ENCODE assay signal across 21 cellular contexts in genomic region chr16:29916979-29917378, GRCh38. TPM values are rescaled to one million over a fixed set of nuclear protein-coding genes. Genes with fewer than 3 reads are reported as not detected.
DNase-seq lines count a peak whose midpoint lies in the region; ATAC-seq, FAIRE-seq and TF ChIP-seq lines count a peak whose summit lies in the region.
"Had no signal": no experiment of that assay in that cellular context is flagged by ENCODE, and none has a peak within 500 bp of the region (broad histone marks: within the 10 kb centered on the region; RNA-seq: fewer than 3 reads in every experiment).

No MANE protein-coding gene starts in this region.

- no peak overlapping the region for H3K27ac Mint-ChIP-seq in activated CD8-positive, alpha-beta T cell treated with anti-CD3 and anti-CD28 coated beads for 36 hours
- no peak overlapping the region for H3K27ac Mint-ChIP-seq in activated CD8-positive, alpha-beta T cell treated with anti-CD3 and anti-CD28 coated beads, Interleukin-2, amount 10 ng/mL, durations not matched to agents 7 days and 5 days

- FAIRE-seq in frontal cortex (lab: Jason Lieb, UNC), result no peak
- FAIRE-seq: GM19239, H1 had no signal

- H3K27me3 Mint-ChIP-seq in activated CD8-positive, alpha-beta T cell treated with anti-CD3 and anti-CD28 coated beads for 36 hours, result no peaks in the 10 kb centered on the region
- no peaks in the 10 kb centered on the region for H3K27me3 Mint-ChIP-seq in activated CD8-positive, alpha-beta T cell treated with anti-CD3 and anti-CD28 coated beads, Interleukin-2, amount 10 ng/mL, durations not matched to agents 7 days and 5 days (ENCODE audit: low read depth)
- H3K27me3 Mint-ChIP-seq: CD8-positive, alpha-beta memory T cell had no signal

- TF ChIP-seq CTCF in activated CD8-positive, alpha-beta T cell treated with anti-CD3 and anti-CD28 coated beads for 36 hours (IDR thresholded peaks at IDR 0.05), result no peak
- no peak for TF ChIP-seq CTCF in PC-9 (conservative IDR thresholded peaks at IDR 0.05)

- H3K4me3 ChIP-seq in PC-9, result no peak overlapping the region
- H3K4me3 ChIP-seq: SJCRH30 had no signal

- peaks cover 37% of the 10 kb centered on the region for H3K36me3 Mint-ChIP-seq in activated CD8-positive, alpha-beta T cell treated with anti-CD3 and anti-CD28 coated beads for 36 hours (ENCODE audit: low read depth)
- peaks cover 35% of the 10 kb centered on the region for H3K36me3 Mint-ChIP-seq in activated CD8-positive, alpha-beta T cell treated with anti-CD3 and anti-CD28 coated beads, Interleukin-2, amount 10 ng/mL, durations not matched to agents 7 days and 5 days (ENCODE audit: low read depth)

- peaks cover 5% of the 10 kb centered on the region; the same call in 1 of the 2 replicates for H4K20me1 ChIP-seq in PC-9 (ENCODE audit: insufficient read depth)

- no TSS peak for BruUV-seq in PC-9 (replicated peaks; lab: Mats Ljungman, UMichigan)

- no peak overlapping the region for H2AFZ ChIP-seq in PC-9

- H3K9me3 Mint-ChIP-seq in activated CD8-positive, alpha-beta T cell treated with anti-CD3 and anti-CD28 coated beads for 36 hours, result no peaks in the 10 kb centered on the region
- H3K9me3 Mint-ChIP-seq in activated CD8-positive, alpha-beta T cell treated with anti-CD3 and anti-CD28 coated beads, Interleukin-2, amount 10 ng/mL, durations not matched to agents 7 days and 5 days (ENCODE audit: insufficient read depth), result no peaks in the 10 kb centered on the region
- H3K9me3 Mint-ChIP-seq: CD8-positive, alpha-beta memory T cell had no signal

- no peaks in the 10 kb centered on the region for H3K9me2 ChIP-seq in PC-9 (ENCODE audit: insufficient read depth)

- H3K36me3 ChIP-seq in PC-9 (ENCODE audit: low read depth), result peaks cover 35% of the 10 kb centered on the region

- peaks cover 16% of the 10 kb centered on the region for H3K4me1 ChIP-seq in PC-9 (replicated peaks; ENCODE audit: insufficient read depth)
- H3K4me1 ChIP-seq: SJCRH30 had no signal

- peaks cover 32% of the 10 kb centered on the region for H3F3A ChIP-seq in PC-9 (ENCODE audit: insufficient read depth, low read depth)

- no peak overlapping the region for H3K4me2 ChIP-seq in PC-9

- ATAC-seq in activated CD8-positive, alpha-beta T cell treated with anti-CD3 and anti-CD28 coated beads for 36 hours, result peak; percentile 34
- no peak for ATAC-seq in activated CD8-positive, alpha-beta T cell treated with anti-CD3 and anti-CD28 coated beads, Interleukin-2, amount 10 ng/mL, durations not matched to agents 7 days and 5 days

- no peak overlapping the region for H3K4me3 Mint-ChIP-seq in activated CD8-positive, alpha-beta T cell treated with anti-CD3 and anti-CD28 coated beads for 36 hours
- H3K4me3 Mint-ChIP-seq in activated CD8-positive, alpha-beta T cell treated with anti-CD3 and anti-CD28 coated beads, Interleukin-2, amount 10 ng/mL, durations not matched to agents 7 days and 5 days, result no peak overlapping the region
- H3K4me3 Mint-ChIP-seq: CD8-positive, alpha-beta memory T cell had no signal

- H3K27ac ChIP-seq in PC-9, result peak overlapping the region; percentile 57; the same call in 1 of the 2 replicates
- H3K27ac ChIP-seq: SJCRH30 had no signal

- no peaks in the 10 kb centered on the region for H3K27me3 ChIP-seq in PC-9 (ENCODE audit: insufficient read depth, low read depth)
- H3K27me3 ChIP-seq: SJCRH30 had no signal

- peaks cover 22% of the 10 kb centered on the region for H3K4me1 Mint-ChIP-seq in activated CD8-positive, alpha-beta T cell treated with anti-CD3 and anti-CD28 coated beads for 36 hours (ENCODE audit: low read depth)
- H3K4me1 Mint-ChIP-seq in activated CD8-positive, alpha-beta T cell treated with anti-CD3 and anti-CD28 coated beads, Interleukin-2, amount 10 ng/mL, durations not matched to agents 7 days and 5 days (ENCODE audit: low read depth), result no peaks in the 10 kb centered on the region

- POLR2A ChIA-PET in activated CD8-positive, alpha-beta T cell treated with anti-CD3 and anti-CD28 coated beads for 36 hours (lab: Charles Lee), result interaction anchor here (0.6 to 2.4 kb wide), 2 partner anchors 9 to 17 kb away, joined by 3 to 18 read pairs; partner anchors contain the start of gene KCTD13
- POLR2A ChIA-PET in activated CD8-positive, alpha-beta T cell treated with anti-CD3 and anti-CD28 coated beads, Interleukin-2, amount 10 ng/mL, durations not matched to agents 7 days and 5 days (lab: Charles Lee), result interaction anchor here (1.5 kb wide), 2 partner anchors 9 to 10 kb away, joined by 7 read pairs; partner anchors contain the start of gene KCTD13
- POLR2A ChIA-PET in PC-9 (lab: Charles Lee; ENCODE audit: unreplicated experiment), result interaction anchor here (0.7 kb wide), 1 partner anchor 28 kb away, joined by 3 read pairs; no protein-coding TSS in a partner anchor

- DNase-seq in activated CD8-positive, alpha-beta T cell treated with anti-CD3 and anti-CD28 coated beads for 36 hours, result no peak
- DNase-seq in activated CD8-positive, alpha-beta T cell treated with anti-CD3 and anti-CD28 coated beads, Interleukin-2, amount 10 ng/mL, durations not matched to agents 7 days and 5 days, result no peak
- DNase-seq in PC-9 (no peak), dermis blood vessel endothelial cell (peak; percentile 3), dedifferentiated amniotic fluid mesenchymal stem cell (ENCODE audit: extremely low spot score) (no peak), frontal cortex (ENCODE audit: low spot score in 2 of 2) (no peak), GDM1 (lab: John Stamatoyannopoulos, UW) (no peak)
- DNase-seq: 8988T; C1 segment of cervical spinal cord; CD8-positive, alpha-beta memory T cell; GF-D8; KG1; NCI-H1105; NCI-H146; NCI-H2029; NCI-H2227 treated with DMSO at 0.1 percent for 48 hours; NCI-H510A; NCI-H748 treated with DMSO at 0.1 percent for 48 hours; SJCRH30 had no signal

- H3K79me2 ChIP-seq in PC-9 (ENCODE audit: low read depth), result 0 out of 2 replicates have a peak, but pooled peaks cover 3% of the 10 kb centered on the region

- intact Hi-C loops in activated CD8-positive, alpha-beta T cell treated with anti-CD3 and anti-CD28 coated beads for 36 hours (cut with micrococcal nuclease), result no loop called here
- intact Hi-C loops in PC-9 (cut with micrococcal nuclease; ENCODE audit: unreplicated experiment), result no loop called here

- CTCF ChIA-PET in activated CD8-positive, alpha-beta T cell treated with anti-CD3 and anti-CD28 coated beads for 36 hours (lab: Charles Lee), result interaction anchor here (0.8 to 2.6 kb wide), 8 partner anchors 9 to 225 kb away, joined by 3 to 10 read pairs (median 3); partner anchors contain the start of gene KCTD13
- CTCF ChIA-PET in activated CD8-positive, alpha-beta T cell treated with anti-CD3 and anti-CD28 coated beads, Interleukin-2, amount 10 ng/mL, durations not matched to agents 7 days and 5 days (lab: Charles Lee), result interaction anchor here (1.1 to 1.7 kb wide), 2 partner anchors 68 to 116 kb away, joined by 4 to 5 read pairs; no protein-coding TSS in a partner anchor
- CTCF ChIA-PET in PC-9 (lab: Charles Lee), result no interaction called here

- no peaks in the 10 kb centered on the region for H3K9me3 ChIP-seq in PC-9 (ENCODE audit: insufficient read depth, low read depth)
- H3K9me3 ChIP-seq: SJCRH30 had no signal

RNA-seq across cellular contexts. Expression of gene KCTD13, which starts 9.0 kb away (rescaled TPM):
- 10 to 100 TPM; 35.2 to 35.3 TPM for total RNA-seq in activated CD8-positive, alpha-beta T cell treated with anti-CD3 and anti-CD28 coated beads for 36 hours
- 10 to 100 TPM; 33.8 to 35.5 TPM for total RNA-seq in activated CD8-positive, alpha-beta T cell treated with anti-CD3 and anti-CD28 coated beads, Interleukin-2, amount 10 ng/mL, durations not matched to agents 7 days and 5 days
- total RNA-seq in PC-9 (2021), result 52.7 and 72.0 TPM in 2 replicates
- total RNA-seq in dermis blood vessel endothelial cell, result 7.7 and 15.7 TPM in 2 replicates
- total RNA-seq in frontal cortex, result 18.3 TPM

RNA-seq across cellular contexts. Expression of gene ASPHD1, which starts 16.7 kb away (rescaled TPM):
- 1 to 10 TPM; 2.0 to 2.1 TPM for total RNA-seq in activated CD8-positive, alpha-beta T cell treated with anti-CD3 and anti-CD28 coated beads for 36 hours
- total RNA-seq in activated CD8-positive, alpha-beta T cell treated with anti-CD3 and anti-CD28 coated beads, Interleukin-2, amount 10 ng/mL, durations not matched to agents 7 days and 5 days, result under 1 TPM in 1 of 2 experiments, not detected in 1; 0.24 TPM
- total RNA-seq in PC-9 (2021) (8.3 and 11.3 TPM in 2 replicates), dermis blood vessel endothelial cell (0.47 TPM in 1 of 2 replicates, not detected in the other), frontal cortex (9.4 TPM)

RNA-seq across cellular contexts. Expression of gene SEZ6L2, which starts 17.6 kb away (rescaled TPM):
- total RNA-seq in activated CD8-positive, alpha-beta T cell treated with anti-CD3 and anti-CD28 coated beads for 36 hours, result under 1 TPM; 0.11 to 0.13 TPM
- not detected for total RNA-seq in activated CD8-positive, alpha-beta T cell treated with anti-CD3 and anti-CD28 coated beads, Interleukin-2, amount 10 ng/mL, durations not matched to agents 7 days and 5 days
- total RNA-seq in PC-9 (2021) (46.5 and 64.0 TPM in 2 replicates), dermis blood vessel endothelial cell (0.68 and 2.2 TPM in 2 replicates), frontal cortex (43.2 TPM)
- total RNA-seq: SJCRH30 had no signal

RNA-seq across cellular contexts. Expression of gene TMEM219, which starts 44.9 kb away (rescaled TPM):
- 10 to 100 TPM; 31.9 to 34.9 TPM for total RNA-seq in activated CD8-positive, alpha-beta T cell treated with anti-CD3 and anti-CD28 coated beads for 36 hours
- 10 to 100 TPM; 57.8 to 61.0 TPM for total RNA-seq in activated CD8-positive, alpha-beta T cell treated with anti-CD3 and anti-CD28 coated beads, Interleukin-2, amount 10 ng/mL, durations not matched to agents 7 days and 5 days
- total RNA-seq in PC-9 (2021) (141 and 203 TPM in 2 replicates), dermis blood vessel endothelial cell (61.6 and 125 TPM in 2 replicates), frontal cortex (26.9 TPM)

RNA-seq across cellular contexts. Expression of gene CDIPT, which starts 54.0 kb away (rescaled TPM):
- total RNA-seq in activated CD8-positive, alpha-beta T cell treated with anti-CD3 and anti-CD28 coated beads for 36 hours, result 10 to 100 TPM; 30.2 to 35.4 TPM
- total RNA-seq in activated CD8-positive, alpha-beta T cell treated with anti-CD3 and anti-CD28 coated beads, Interleukin-2, amount 10 ng/mL, durations not matched to agents 7 days and 5 days, result 10 to 100 TPM; 51.1 to 53.2 TPM
- total RNA-seq in PC-9 (2021) (90.6 and 133 TPM in 2 replicates), dermis blood vessel endothelial cell (107 and 117 TPM in 2 replicates), frontal cortex (53.4 TPM)

Comparison
In these comparisons a context has a peak if more than half of its experiments do, and no peak if none do; other contexts are left out.
1. RNA of gene SEZ6L2, which starts 17.6 kb away (total RNA-seq): 46.5 to 64.0 TPM in PC-9 and 43.2 TPM in frontal cortex (single experiment); 0.68 to 2.2 TPM in dermis blood vessel endothelial cell, 0.11 to 0.13 TPM in activated CD8-positive, alpha-beta T cell treated with anti-CD3 and anti-CD28 coated beads for 36 hours and not detected in activated CD8-positive, alpha-beta T cell treated with anti-CD3 and anti-CD28 coated beads, Interleukin-2, amount 10 ng/mL, durations not matched to agents 7 days and 5 days; every median in the first group is over 10 times any median in the second.